Comparison of ENCODE assay signal across 1 cellular context in genomic region chr17:80030730-80031410, GRCh38.
TF ChIP-seq lines count a peak whose summit lies in the region.

No MANE protein-coding gene starts in this region.

TF ChIP-seq in HepG2, 621 proteins besides CTCF, POLR2A, EP300 and RAD21 (continued from another document and continues in another):
- TF ChIP-seq PPARG (CRISPR knock-in tag; conservative IDR thresholded peaks at IDR 0.05) (peak; percentile 62), REST (IDR thresholded peaks at IDR 0.05; ENCODE audit: borderline replicate concordance in 1 of 2, low read depth in 1 of 2, low read length in 2 of 2) (no peak), IKZF5 (CRISPR knock-in tag; IDR thresholded peaks at IDR 0.05) (no peak), ZNF687 (CRISPR knock-in tag; IDR thresholded peaks at IDR 0.05) (peak; percentile 72), CBX1 (IDR thresholded peaks at IDR 0.05; ENCODE audit: low read depth) (no peak), GABPB1 (CRISPR knock-in tag; IDR thresholded peaks at IDR 0.05) (0 out of 2 replicates have a peak, but pooled peaks have one; percentile 24), SOX13 (IDR thresholded peaks at IDR 0.05) (no peak), SOX13 (CRISPR knock-in tag; conservative IDR thresholded peaks at IDR 0.05 in 1 of 2, IDR thresholded peaks at IDR 0.05 in 1 of 2) (no peak), ISL2 (CRISPR knock-in tag; IDR thresholded peaks at IDR 0.05) (no peak), AKNA (CRISPR knock-in tag; IDR thresholded peaks at IDR 0.05; ENCODE audit: borderline replicate concordance) (no peak), ZNF724P (CRISPR knock-in tag; IDR thresholded peaks at IDR 0.05; ENCODE audit: borderline replicate concordance) (no peak), ZFP91 (CRISPR knock-in tag; IDR thresholded peaks at IDR 0.05; ENCODE audit: borderline replicate concordance) (peak; percentile 52; the same call in 1 of the 2 replicates), ZBTB38 (CRISPR knock-in tag; IDR thresholded peaks at IDR 0.05) (peak; percentile 92), SALL2 (CRISPR knock-in tag; IDR thresholded peaks at IDR 0.05) (no peak), UBTF (CRISPR knock-in tag; IDR thresholded peaks at IDR 0.05) (0 out of 2 replicates have a peak, but pooled peaks have one; percentile 21), YY1 (IDR thresholded peaks at IDR 0.05; ENCODE audit: insufficient read depth, insufficient replicate concordance, low read depth, low read length) (no peak), HIC2 (CRISPR knock-in tag; IDR thresholded peaks at IDR 0.05; ENCODE audit: low read depth) (0 out of 2 replicates have a peak, but pooled peaks have one; percentile 26), PATZ1 (CRISPR knock-in tag; IDR thresholded peaks at IDR 0.05) (peak; percentile 43), FOSL1 (CRISPR knock-in tag; IDR thresholded peaks at IDR 0.05; ENCODE audit: borderline replicate concordance) (no peak)
